In the genomic region with DNA sequence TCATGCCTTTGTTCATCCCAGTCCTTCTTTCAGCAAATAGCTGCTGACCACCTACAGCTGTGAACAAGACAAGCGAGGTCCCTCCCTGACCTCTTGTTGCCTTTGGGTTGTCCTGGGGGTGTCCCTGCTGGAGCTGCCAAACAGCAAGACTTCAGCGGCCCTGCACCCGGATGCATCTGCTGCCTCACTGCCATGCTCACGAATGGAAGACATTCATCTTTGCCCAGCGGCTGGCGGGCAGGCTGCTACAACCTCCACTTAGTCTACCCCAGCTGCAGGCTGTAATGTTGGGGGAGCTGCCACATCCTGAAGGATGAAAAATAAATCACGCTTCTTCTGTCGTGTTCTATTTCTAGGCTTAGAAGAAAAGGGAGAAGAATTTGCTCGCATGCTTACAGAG, we compare ENCODE assay signal across 14 cellular contexts.
"Had no signal": no experiment of that assay in that cellular context is flagged by ENCODE, and none has a peak within 500 bp of the region (broad histone marks: within the 10 kb centered on the region; RNA-seq: fewer than 3 reads in every experiment).

No MANE protein-coding gene starts in this region.

- H3K9me3 ChIP-seq: colonic mucosa, heart left ventricle, psoas muscle, right atrium auricular region, tibial artery had no signal

- H3K27ac ChIP-seq: colonic mucosa, psoas muscle, right atrium auricular region, tibial artery had no signal

- DNase-seq: cerebellar nuclear complex; colonic mucosa; effector CD8-positive, alpha-beta T cell; heart left ventricle; hippocampal formation; left colon; mammary epithelial cell; naive thymus-derived CD8-positive, alpha-beta T cell; psoas muscle; small intestine; stimulated activated CD4-positive, alpha-beta T cell treated with anti-CD3 and anti-CD28 coated beads, Interleukin-12 subunit alpha, Interleukin-12 subunit beta, amount 100 ng/mL, for 4 hours; stimulated activated naive CD8-positive, alpha-beta T cell treated with anti-CD3 and anti-CD28 coated beads, Interleukin-15, Interleukin-2, amounts not matched to agents 100 U/mL and 50 U/mL, for 24 hours; tibial artery had no signal

- H3K4me3 ChIP-seq: colonic mucosa, heart left ventricle, psoas muscle, right atrium auricular region, tibial artery had no signal

- H3K27me3 ChIP-seq: colonic mucosa, heart left ventricle, right atrium auricular region, tibial artery had no signal

- ATAC-seq: heart left ventricle; left colon; naive thymus-derived CD8-positive, alpha-beta T cell; psoas muscle; stimulated activated naive CD8-positive, alpha-beta T cell treated with anti-CD3 and anti-CD28 coated beads, Interleukin-15, Interleukin-2, amounts not matched to agents 100 U/mL and 50 U/mL, for 24 hours had no signal

- H3K4me1 ChIP-seq: colonic mucosa, psoas muscle, tibial artery had no signal
